ENCODE assay signal across 15 cellular contexts in genomic region chr3:17158941-17159682, GRCh38.
DNase-seq lines count a peak whose midpoint lies in the region; ATAC-seq and TF ChIP-seq lines count a peak whose summit lies in the region.
"Had no signal": no experiment of that assay in that cellular context is flagged by ENCODE, and none has a peak within 500 bp of the region (broad histone marks: within the 10 kb centered on the region; RNA-seq: fewer than 3 reads in every experiment).

No MANE protein-coding gene starts in this region.

- H3K36me3 ChIP-seq in gastrocnemius medialis (peaks cover 0 to 14% of the 10 kb centered on the region in 2 donors), WERI-Rb-1 (no peaks in the 10 kb centered on the region)

- peaks cover 34% of the 10 kb centered on the region for H3K36me3 Mint-ChIP-seq in activated CD8-positive, alpha-beta memory T cell treated with anti-CD3 and anti-CD28 coated beads, Interleukin-2, amount 10 ng/mL, durations not matched to agents 7 days and 5 days
- peaks cover 18% of the 10 kb centered on the region for H3K36me3 Mint-ChIP-seq in activated CD8-positive, alpha-beta T cell treated with anti-CD3 and anti-CD28 coated beads for 36 hours (ENCODE audit: low read depth)

- H3K4me3 ChIP-seq in gastrocnemius medialis, result no peak overlapping the region
- no peak overlapping the region for H3K4me3 ChIP-seq in WERI-Rb-1 (ENCODE audit: low read depth, low read length)
- H3K4me3 ChIP-seq: mucosa of descending colon had no signal

- peak; percentile 41 for DNase-seq in activated CD8-positive, alpha-beta memory T cell treated with anti-CD3 and anti-CD28 coated beads, Interleukin-2, amount 10 ng/mL, durations not matched to agents 7 days and 5 days
- no peak for DNase-seq in activated CD8-positive, alpha-beta memory T cell treated with anti-CD3 and anti-CD28 coated beads, Interleukin-2, amount 50 U/mL, for 4 hours
- peak; percentile 65 for DNase-seq in activated CD8-positive, alpha-beta T cell treated with anti-CD3 and anti-CD28 coated beads for 36 hours
- DNase-seq in foreskin keratinocyte (peak; percentile 32 to 47), gastrocnemius medialis (peak in 1 of 2 donors; percentile 45), WERI-Rb-1 (no peak), ACHN (no peak)
- DNase-seq: activated B cell treated with CpG ODN at 0.5 μM for 24 hours; activated gamma-delta T cell treated with Interleukin-2 at 50 U/mL for 16 hours; dermis blood vessel endothelial cell; DMS53; mucosa of descending colon; NCI-H2029 treated with DMSO at 0.1 percent for 48 hours; stimulated activated CD4-positive, alpha-beta T cell treated with anti-CD3 and anti-CD28 coated beads, Interleukin-2, amount 100 ng/mL, for 24 hours had no signal

- H3K4me1 ChIP-seq in foreskin keratinocyte (no peaks in the 10 kb centered on the region), gastrocnemius medialis (peaks cover 21 to 33% of the 10 kb centered on the region in 2 donors)

- no peak overlapping the region for H3K27ac Mint-ChIP-seq in activated CD8-positive, alpha-beta memory T cell treated with anti-CD3 and anti-CD28 coated beads, Interleukin-2, amount 10 ng/mL, durations not matched to agents 7 days and 5 days
- peak overlapping the region; percentile 42 for H3K27ac Mint-ChIP-seq in activated CD8-positive, alpha-beta T cell treated with anti-CD3 and anti-CD28 coated beads for 36 hours
- H3K27ac Mint-ChIP-seq: activated B cell treated with CpG ODN at 0.5 μM for 24 hours had no signal

- H3K27me3 ChIP-seq in foreskin keratinocyte (no peaks in the 10 kb centered on the region), gastrocnemius medialis (no peaks in the 10 kb centered on the region), WERI-Rb-1 (ENCODE audit: insufficient read depth, low read depth, severe bottlenecking) (no peaks in the 10 kb centered on the region)

- CTCF ChIA-PET in activated CD8-positive, alpha-beta memory T cell treated with anti-CD3 and anti-CD28 coated beads, Interleukin-2, amount 10 ng/mL, durations not matched to agents 7 days and 5 days (lab: Charles Lee), result interaction anchor here (1.3 kb wide), 1 partner anchor 8 kb away, joined by 4 read pairs; no protein-coding TSS in a partner anchor
- CTCF ChIA-PET in activated CD8-positive, alpha-beta T cell treated with anti-CD3 and anti-CD28 coated beads for 36 hours (lab: Charles Lee), result no interaction called here

- TF ChIP-seq CTCF in activated CD8-positive, alpha-beta T cell treated with anti-CD3 and anti-CD28 coated beads for 36 hours (IDR thresholded peaks at IDR 0.05), result no peak
- TF ChIP-seq CTCF in foreskin keratinocyte (conservative IDR thresholded peaks at IDR 0.05) (no peak), gastrocnemius medialis (IDR thresholded peaks at IDR 0.05 in 4 of 5, conservative IDR thresholded peaks at IDR 0.05 in 1 of 5) (no peak), WERI-Rb-1 (IDR thresholded peaks at IDR 0.05; ENCODE audit: low read depth, low read length) (no peak)

- no peak overlapping the region for H3K4me3 Mint-ChIP-seq in activated CD8-positive, alpha-beta memory T cell treated with anti-CD3 and anti-CD28 coated beads, Interleukin-2, amount 10 ng/mL, durations not matched to agents 7 days and 5 days
- no peak overlapping the region for H3K4me3 Mint-ChIP-seq in activated CD8-positive, alpha-beta T cell treated with anti-CD3 and anti-CD28 coated beads for 36 hours
- H3K4me3 Mint-ChIP-seq: activated B cell treated with CpG ODN at 0.5 μM for 24 hours had no signal

- POLR2A ChIA-PET in activated CD8-positive, alpha-beta T cell treated with anti-CD3 and anti-CD28 coated beads for 36 hours (lab: Charles Lee), result interaction anchor here (1.0 kb wide), 1 partner anchor 11 kb away, joined by 3 read pairs; no protein-coding TSS in a partner anchor

- peaks cover 34% of the 10 kb centered on the region for H3K4me1 Mint-ChIP-seq in activated CD8-positive, alpha-beta memory T cell treated with anti-CD3 and anti-CD28 coated beads, Interleukin-2, amount 10 ng/mL, durations not matched to agents 7 days and 5 days
- peaks cover 17% of the 10 kb centered on the region for H3K4me1 Mint-ChIP-seq in activated CD8-positive, alpha-beta T cell treated with anti-CD3 and anti-CD28 coated beads for 36 hours (ENCODE audit: low read depth)
- H3K4me1 Mint-ChIP-seq: activated B cell treated with CpG ODN at 0.5 μM for 24 hours had no signal

- TF ChIP-seq POLR2A in gastrocnemius medialis (IDR thresholded peaks at IDR 0.05), result no peak

- H3K9me3 Mint-ChIP-seq in activated CD8-positive, alpha-beta memory T cell treated with anti-CD3 and anti-CD28 coated beads, Interleukin-2, amount 10 ng/mL, durations not matched to agents 7 days and 5 days (ENCODE audit: low read depth), result no peaks in the 10 kb centered on the region
- H3K9me3 Mint-ChIP-seq in activated CD8-positive, alpha-beta T cell treated with anti-CD3 and anti-CD28 coated beads for 36 hours, result no peaks in the 10 kb centered on the region

- no peak for ATAC-seq in activated CD8-positive, alpha-beta memory T cell treated with anti-CD3 and anti-CD28 coated beads, Interleukin-2, amount 10 ng/mL, durations not matched to agents 7 days and 5 days
- peak; percentile 88 for ATAC-seq in activated CD8-positive, alpha-beta T cell treated with anti-CD3 and anti-CD28 coated beads for 36 hours
- peak; percentile 81 for ATAC-seq in foreskin keratinocyte
- ATAC-seq in gastrocnemius medialis, result peak; percentile 31 to 65
- ATAC-seq in GM21390 (IDR thresholded peaks at IDR 0.05; ENCODE audit: unreplicated experiment), result no peak
- ATAC-seq: mucosa of descending colon had no signal

- H3K27me3 Mint-ChIP-seq in activated CD8-positive, alpha-beta memory T cell treated with anti-CD3 and anti-CD28 coated beads, Interleukin-2, amount 10 ng/mL, durations not matched to agents 7 days and 5 days, result no peaks in the 10 kb centered on the region
- no peaks in the 10 kb centered on the region for H3K27me3 Mint-ChIP-seq in activated CD8-positive, alpha-beta T cell treated with anti-CD3 and anti-CD28 coated beads for 36 hours
- H3K27me3 Mint-ChIP-seq: activated B cell treated with CpG ODN at 0.5 μM for 24 hours had no signal

- intact Hi-C loops in activated CD8-positive, alpha-beta T cell treated with anti-CD3 and anti-CD28 coated beads for 36 hours (cut with micrococcal nuclease), result no loop called here
- intact Hi-C loops in gastrocnemius medialis (cut with DNase I; ENCODE audit: low total_unique reads), result no loop called here

- in situ Hi-C loops in gastrocnemius medialis (cut with MboI; ENCODE audit: low sequenced_read_pairs in 4 of 4), result no loop called here
- in situ Hi-C loops in ACHN (cut with HindIII; ENCODE audit: low pct_ligation_motif_present, low pct_unique_long_range_greater_than_20kb, low sequenced_read_pairs), result no loop called here

- H3K9me3 ChIP-seq in gastrocnemius medialis (no peaks in the 10 kb centered on the region), WERI-Rb-1 (ENCODE audit: severe bottlenecking) (no peaks in the 10 kb centered on the region)
- H3K9me3 ChIP-seq: mucosa of descending colon had no signal

- H3K27ac ChIP-seq in foreskin keratinocyte (no peak overlapping the region), gastrocnemius medialis (peak overlapping the region; percentile 61 to 79 (median 72)), WERI-Rb-1 (no peak overlapping the region)

Comparison
In these comparisons a context has a peak if more than half of its experiments do, and no peak if none do; other contexts are left out.
1. DNase-seq: peak in activated CD8-positive, alpha-beta memory T cell treated with anti-CD3 and anti-CD28 coated beads, Interleukin-2, amount 10 ng/mL, durations not matched to agents 7 days and 5 days (single experiment), activated CD8-positive, alpha-beta T cell treated with anti-CD3 and anti-CD28 coated beads for 36 hours (single experiment) and foreskin keratinocyte (2 of 2); none in activated CD8-positive, alpha-beta memory T cell treated with anti-CD3 and anti-CD28 coated beads, Interleukin-2, amount 50 U/mL, for 4 hours (single experiment), WERI-Rb-1 (single experiment) and ACHN (single experiment).
2. ATAC-seq: peak in activated CD8-positive, alpha-beta T cell treated with anti-CD3 and anti-CD28 coated beads for 36 hours (single experiment), foreskin keratinocyte (single experiment) and gastrocnemius medialis (2 of 2); none in activated CD8-positive, alpha-beta memory T cell treated with anti-CD3 and anti-CD28 coated beads, Interleukin-2, amount 10 ng/mL, durations not matched to agents 7 days and 5 days (single experiment) and GM21390 (single experiment).
3. H3K27ac ChIP-seq: peak in gastrocnemius medialis (4 of 4); none in foreskin keratinocyte (single experiment) and WERI-Rb-1 (single experiment).